ENCODE assay signal across 10 cellular contexts in genomic region chr11:10317281-10317755, GRCh38. TPM values are rescaled to one million over a fixed set of nuclear protein-coding genes. Genes with fewer than 3 reads are reported as not detected.
DNase-seq lines count a peak whose midpoint lies in the region; ATAC-seq and TF ChIP-seq lines count a peak whose summit lies in the region.
"Had no signal": no experiment of that assay in that cellular context is flagged by ENCODE, and none has a peak within 500 bp of the region (broad histone marks: within the 10 kb centered on the region; RNA-seq: fewer than 3 reads in every experiment).

No MANE protein-coding gene starts in this region.

- H3K9me3 ChIP-seq in Loucy (ENCODE audit: insufficient read depth, low read depth, low read length) = no peaks in the 10 kb centered on the region
- H3K9me3 ChIP-seq in gastroesophageal sphincter = no peaks in the 10 kb centered on the region

- no peaks in the 10 kb centered on the region for H4K20me1 ChIP-seq in Loucy (ENCODE audit: insufficient read depth, low read length, poor library complexity, severe bottlenecking)

- no peaks in the 10 kb centered on the region for H3K9me2 ChIP-seq in Loucy (replicated peaks; ENCODE audit: low read depth, low read length)

- ATAC-seq in GM21360 (IDR thresholded peaks at IDR 0.05; ENCODE audit: unreplicated experiment) (peak; percentile 33), gastroesophageal sphincter (no peak), HG02840 (IDR thresholded peaks at IDR 0.05; ENCODE audit: low FRiP score, unreplicated experiment) (no peak)

- TF ChIP-seq POLR2A in gastroesophageal sphincter (IDR thresholded peaks at IDR 0.05) = no peak

- no peak for TF ChIP-seq EP300 in gastroesophageal sphincter (IDR thresholded peaks at IDR 0.05)

- H2AFZ ChIP-seq in Loucy (ENCODE audit: low read length) = peak overlapping the region; percentile 31; the same call in 1 of the 2 replicates

- no peaks in the 10 kb centered on the region for H3K27me3 ChIP-seq in Loucy (ENCODE audit: insufficient read depth, low read length, poor library complexity, severe bottlenecking)
- H3K27me3 ChIP-seq in gastroesophageal sphincter = no peaks in the 10 kb centered on the region

- H3K4me1 ChIP-seq in Loucy (ENCODE audit: insufficient read depth, low read length, poor library complexity, severe bottlenecking) (peaks cover 41% of the 10 kb centered on the region), gastroesophageal sphincter (peaks cover 10 to 65% (median 17%) of the 10 kb centered on the region in 3 donors)

- H3K27ac ChIP-seq in gastroesophageal sphincter = peak overlapping the region; percentile 54 to 71 (median 66)

- no peaks in the 10 kb centered on the region for H3K36me3 ChIP-seq in Loucy (ENCODE audit: insufficient read depth, low read length)
- no peaks in the 10 kb centered on the region for H3K36me3 ChIP-seq in gastroesophageal sphincter

- H3K4me2 ChIP-seq in Loucy (ENCODE audit: low read depth, low read length, poor library complexity, severe bottlenecking) = no peak overlapping the region

- H3F3A ChIP-seq in Loucy (ENCODE audit: low read depth) = no peaks in the 10 kb centered on the region

- WGBS in gastroesophageal sphincter (ENCODE audit: low coverage in 1 of 2), 2 donors = 53 to 80% methylated on average over 3 to 4 of the region's 4 CpGs

- H3K79me2 ChIP-seq in Loucy (ENCODE audit: insufficient read depth, low read length) = no peaks in the 10 kb centered on the region

- H3K4me3 ChIP-seq in Loucy (ENCODE audit: low read length, poor library complexity, severe bottlenecking) = no peak overlapping the region
- H3K4me3 ChIP-seq in gastroesophageal sphincter = no peak overlapping the region

- no peak overlapping the region for H3K9ac ChIP-seq in Loucy (ENCODE audit: low read depth, low read length, poor library complexity, severe bottlenecking)

- TF ChIP-seq CTCF in Loucy (conservative IDR thresholded peaks at IDR 0.05; ENCODE audit: low read length) (no peak), gastroesophageal sphincter (IDR thresholded peaks at IDR 0.05) (no peak)

- DNase-seq in DMS153 (lab: John Stamatoyannopoulos, UW) (peak; percentile 68), inferior parietal cortex (ENCODE audit: extremely low spot score) (no peak), GM19240 (ENCODE audit: insufficient read length, low spot score) (no peak), COLO668 (lab: John Stamatoyannopoulos, UW; ENCODE audit: unreplicated experiment) (no peak)
- DNase-seq: activated effector memory CD4-positive, alpha-beta T cell treated with anti-CD3 and anti-CD28 coated beads, Interleukin-2, amount 50 U/mL, for 16 hours; T-helper 1 cell had no signal

RNA-seq across cellular contexts. Expression of gene ADM, which starts 12.4 kb away (rescaled TPM):
- 100 to 1,000 TPM in 1 of 4 donors, 10 to 100 TPM in 3; 36.3 to 108 (median 81.8) TPM for total RNA-seq in gastroesophageal sphincter

RNA-seq across cellular contexts. Expression of gene SBF2, which starts 23.3 kb away (rescaled TPM):
- total RNA-seq in gastroesophageal sphincter = 10 to 100 TPM; 52.8 to 87.9 (median 62.4) TPM
